Comparison of ENCODE assay signal across 32 cellular contexts in genomic region chr7:10401793-10402192, GRCh38.
"Had no signal": no experiment of that assay in that cellular context is flagged by ENCODE, and none has a peak within 500 bp of the region (broad histone marks: within the 10 kb centered on the region; RNA-seq: fewer than 3 reads in every experiment).

No MANE protein-coding gene starts in this region.

- FAIRE-seq: astrocyte, bronchial epithelial cell had no signal

- H3K36me3 ChIP-seq: adrenal gland, ascending aorta, brain microvascular endothelial cell, breast epithelium, cardiac muscle cell had no signal

- H3K27me3 ChIP-seq: adrenal gland, ascending aorta, body of pancreas, brain microvascular endothelial cell, breast epithelium, cardiac muscle cell had no signal

- ATAC-seq: activated naive CD4-positive, alpha-beta T cell treated with anti-CD3 and anti-CD28 coated beads, Interleukin-2, amount 50 U/mL, for 72 hours; activated naive CD8-positive, alpha-beta T cell treated with anti-CD3 and anti-CD28 coated beads, Interleukin-2, amount 50 U/mL, for 24 hours; activated T-cell treated with anti-CD3 and anti-CD28 coated beads, Interleukin-2, amount 50 U/mL, for 4 hours; activated T-cell treated with anti-CD3 and anti-CD28 coated beads, Interleukin-2, amount 50 U/mL, for 72 hours; activated T-helper 17 cell treated with anti-CD3 and anti-CD28 coated beads, Interleukin-2, amount 50 U/mL, for 72 hours; body of pancreas had no signal

- H3K4me1 ChIP-seq: adrenal gland, ascending aorta, body of pancreas, breast epithelium had no signal

- H3K27ac ChIP-seq: adrenal gland, ascending aorta, body of pancreas, brain microvascular endothelial cell, breast epithelium, cardiac muscle cell had no signal

- DNase-seq: activated effector memory CD4-positive, alpha-beta T cell treated with anti-CD3 and anti-CD28 coated beads, Interleukin-2, amount 50 U/mL, for 16 hours; activated effector memory CD4-positive, alpha-beta T cell treated with Interleukin-2 at 50 U/mL for 16 hours; activated gamma-delta T cell; activated gamma-delta T cell treated with Interleukin-2 at 50 U/mL for 16 hours; activated naive CD4-positive, alpha-beta T cell; activated naive CD4-positive, alpha-beta T cell treated with anti-CD3 and anti-CD28 coated beads for 36 hours; activated naive CD4-positive, alpha-beta T cell treated with anti-CD3 and anti-CD28 coated beads, Interleukin-2, amount 10 ng/mL, durations not matched to agents 7 days and 5 days; activated naive CD4-positive, alpha-beta T cell treated with anti-CD3 and anti-CD28 coated beads, Interleukin-2, amount 50 U/mL, for 16 hours; activated naive CD4-positive, alpha-beta T cell treated with Interleukin-2 at 50 U/mL for 16 hours; activated naive CD8-positive, alpha-beta T cell treated with anti-CD3 and anti-CD28 coated beads for 36 hours; activated naive CD8-positive, alpha-beta T cell treated with anti-CD3 and anti-CD28 coated beads, Interleukin-2, amount 10 ng/mL, durations not matched to agents 7 days and 5 days; activated naive CD8-positive, alpha-beta T cell treated with anti-CD3 and anti-CD28 coated beads, Interleukin-2, amount 50 U/mL, for 24 hours; activated T-cell treated with anti-CD3 and anti-CD28 coated beads, Interleukin-2, amount 50 U/mL, for 4 hours; activated T-cell treated with anti-CD3 and anti-CD28 coated beads, Interleukin-2, amount 50 U/mL, for 48 hours; activated T-cell treated with anti-CD3 and anti-CD28 coated beads, Interleukin-2, amount 50 U/mL, for 72 hours; adrenal gland; amniotic stem cell; amygdala; anterior cingulate cortex; aorta; body of pancreas; brain microvascular endothelial cell; caudate nucleus; central memory CD4-positive, alpha-beta T cell; cerebellar nuclear complex had no signal

- H3K9me3 ChIP-seq: adrenal gland, ascending aorta had no signal

- H3K4me3 ChIP-seq: adrenal gland, ascending aorta, body of pancreas, breast epithelium, cardiac muscle cell had no signal
